Comparison of ENCODE assay signal across 8 cellular contexts in the genomic region with DNA sequence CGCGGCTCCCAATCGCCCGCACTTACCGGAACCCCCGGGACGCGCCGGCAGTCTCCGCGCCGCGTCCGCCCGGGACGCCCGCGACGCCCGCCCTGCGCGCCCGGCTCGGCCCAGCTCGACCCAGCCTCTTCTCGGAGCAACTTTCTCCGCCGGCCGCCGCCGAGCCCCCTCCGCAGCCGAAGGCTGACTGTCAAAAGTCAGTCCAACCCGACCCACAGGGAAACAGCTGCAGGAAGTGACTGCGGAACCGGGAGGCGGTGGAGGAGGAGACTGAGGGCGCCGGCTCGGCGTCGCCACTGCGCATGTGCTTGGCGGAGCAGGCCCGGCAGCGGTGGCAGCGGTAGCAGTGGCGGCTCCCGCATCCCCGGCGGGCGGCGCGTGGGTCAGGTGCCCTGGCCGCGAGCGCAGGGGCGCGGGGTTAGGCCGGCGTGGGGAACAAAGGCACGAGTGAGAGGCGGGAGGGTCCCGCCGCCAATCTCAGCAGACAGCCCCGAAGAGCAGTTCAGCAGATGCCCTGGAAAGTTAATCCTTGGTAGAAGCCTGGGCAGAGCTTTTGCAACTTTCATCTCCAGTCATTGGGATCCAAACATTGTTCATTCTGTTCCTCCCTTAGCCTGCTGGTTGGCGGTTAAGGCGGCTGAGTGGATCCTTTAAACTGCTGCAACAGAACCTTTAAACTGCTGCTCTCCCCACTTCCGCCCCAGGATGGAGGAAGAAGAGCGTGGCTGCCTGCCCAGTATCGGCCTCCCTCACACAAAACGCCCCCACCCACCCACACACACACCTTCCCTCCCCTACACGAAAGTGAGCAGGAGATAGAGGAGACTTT. TPM values are rescaled to one million over a fixed set of nuclear protein-coding genes. Genes with fewer than 3 reads are reported as not detected.
A peak's percentile ranks its signal among the peaks of the same experiment; 100 is the strongest.
DNase-seq lines count a peak whose midpoint lies in the region; ATAC-seq, FAIRE-seq and TF ChIP-seq lines count a peak whose summit lies in the region.

A gene with protein sequence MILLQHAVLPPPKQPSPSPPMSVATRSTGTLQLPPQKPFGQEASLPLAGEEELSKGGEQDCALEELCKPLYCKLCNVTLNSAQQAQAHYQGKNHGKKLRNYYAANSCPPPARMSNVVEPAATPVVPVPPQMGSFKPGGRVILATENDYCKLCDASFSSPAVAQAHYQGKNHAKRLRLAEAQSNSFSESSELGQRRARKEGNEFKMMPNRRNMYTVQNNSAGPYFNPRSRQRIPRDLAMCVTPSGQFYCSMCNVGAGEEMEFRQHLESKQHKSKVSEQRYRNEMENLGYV (minus strand): TSS at position 241 of the 829 bp plus-strand sequence. CDS start 4,057 bp downstream, outside the sequence.

- H3K4me1 ChIP-seq in keratinocyte (ENCODE audit: control insufficient read depth, extremely low read depth, insufficient read depth, low read length) = peaks cover 21% of the 10 kb centered on the region

- H3K27ac Mint-ChIP-seq in activated B cell treated with CpG ODN at 0.5 μM for 24 hours = peak within 1 kb of the TSS; percentile 91

- peaks cover 60% of the 10 kb centered on the region for H3K4me1 Mint-ChIP-seq in activated B cell treated with CpG ODN at 0.5 μM for 24 hours

- H4K20me1 ChIP-seq in keratinocyte (ENCODE audit: control insufficient read depth, extremely low read depth, insufficient read depth, low read length) = no peaks in the 10 kb centered on the region

- H3K36me3 Mint-ChIP-seq in activated B cell treated with CpG ODN at 0.5 μM for 24 hours (ENCODE audit: low read depth) = peaks cover 14% of the 10 kb centered on the region

- dilution Hi-C loops in keratinocyte (cut with MboI; ENCODE audit: extremely low pct_ligation_motif_present, low sequenced_read_pairs) = no loop called here

- TF ChIP-seq CTCF in AG04449 (IDR thresholded peaks at IDR 0.05; ENCODE audit: insufficient read depth, low read length, missing control alignments) (no peak), activated B cell treated with CpG ODN at 0.5 μM for 24 hours (IDR thresholded peaks at IDR 0.05) (no peak), keratinocyte (optimal IDR thresholded peaks at IDR 0.05 in 1 of 3, IDR thresholded peaks at IDR 0.05 in 1 of 3, conservative IDR thresholded peaks at IDR 0.05 in 1 of 3; ENCODE audit: extremely low read depth in 1 of 3, insufficient read depth in 2 of 3, low read length in 3 of 3) (no peak)

- no peaks in the 10 kb centered on the region for H3K9me3 Mint-ChIP-seq in activated B cell treated with CpG ODN at 0.5 μM for 24 hours

- H3K36me3 ChIP-seq in keratinocyte (ENCODE audit: control insufficient read depth in 2 of 2, extremely low read depth in 1 of 2, insufficient read depth in 2 of 2, low read length in 2 of 2) = peaks cover 2 to 14% of the 10 kb centered on the region in 2 experiments

- H3K27me3 Mint-ChIP-seq in activated B cell treated with CpG ODN at 0.5 μM for 24 hours = no peaks in the 10 kb centered on the region

- peaks cover 44% of the 10 kb centered on the region for H3K79me2 ChIP-seq in keratinocyte (ENCODE audit: control insufficient read depth, insufficient read depth, low read length)

- H3K27ac ChIP-seq in caudate nucleus (ENCODE audit: low read depth, low read length) = peak within 1 kb of the TSS; percentile 87
- peak within 1 kb of the TSS; percentile 75 for H3K27ac ChIP-seq in keratinocyte (ENCODE audit: control insufficient read depth, insufficient read depth, low read length)

- H3K4me3 ChIP-seq in AG04449 (ENCODE audit: low read depth, low read length) (peak within 1 kb of the TSS; percentile 92), keratinocyte (ENCODE audit: control insufficient read depth in 2 of 3, extremely low read depth in 1 of 3, insufficient read depth in 2 of 3, low read depth in 1 of 3, low read length in 3 of 3) (peak within 1 kb of the TSS; percentile 60 to 95 (median 93))

- intact Hi-C loops in activated B cell treated with CpG ODN at 0.5 μM for 24 hours (cut with micrococcal nuclease) = loop anchor here (1.0 to 10.0 kb wide), 9 partner anchors 25 to 637 kb away; a partner anchor contains a TSS

- peak; percentile 68 for ATAC-seq in GM18873 (IDR thresholded peaks at IDR 0.05; ENCODE audit: low FRiP score, unreplicated experiment)
- ATAC-seq in HG03135 (IDR thresholded peaks at IDR 0.05; ENCODE audit: unreplicated experiment) = peak; percentile 62
- ATAC-seq in activated B cell treated with CpG ODN at 0.5 μM for 24 hours (ENCODE audit: low read depth) = peak; percentile 74

- POLR2A ChIA-PET in AG04449 (lab: Yijun Ruan, JAX) = interaction anchor here (0.9 to 1.3 kb wide), 4 partner anchors 10 to 253 kb away, joined by 3 to 4 read pairs (median 3); no protein-coding TSS in a partner anchor
- POLR2A ChIA-PET in activated B cell treated with CpG ODN at 0.5 μM for 24 hours (lab: Charles Lee) = interaction anchor here (0.6 to 3.5 kb wide), 13 partner anchors 12 to 491 kb away, joined by 3 to 58 read pairs (median 5); a partner anchor contains a TSS

- H3K9me1 ChIP-seq in keratinocyte (ENCODE audit: control insufficient read depth, extremely low read depth, insufficient read depth, low read length) = no peaks in the 10 kb centered on the region

- H2AFZ ChIP-seq in keratinocyte (ENCODE audit: control insufficient read depth, low read length) = peak within 1 kb of the TSS; percentile 75

- no peak for FAIRE-seq in keratinocyte (lab: Jason Lieb, UNC)

- CTCF ChIA-PET in AG04449 (lab: Yijun Ruan, JAX) = interaction anchor here (0.8 to 6.5 kb wide), 8 partner anchors 12 to 249 kb away, joined by 3 to 76 read pairs (median 12); no protein-coding TSS in a partner anchor
- CTCF ChIA-PET in activated B cell treated with CpG ODN at 0.5 μM for 24 hours (lab: Charles Lee) = interaction anchor here (1.5 to 4.9 kb wide), 6 partner anchors 25 to 249 kb away, joined by 3 to 18 read pairs (median 10); no protein-coding TSS in a partner anchor

- peak within 1 kb of the TSS; percentile 84 for H3K9ac ChIP-seq in keratinocyte (ENCODE audit: control insufficient read depth, extremely low read depth, insufficient read depth, low read length)

- no peaks in the 10 kb centered on the region for H3K27me3 ChIP-seq in keratinocyte (ENCODE audit: control insufficient read depth, extremely low read depth, insufficient read depth, low read length)

- peak within 1 kb of the TSS; percentile 96 for H3K4me3 Mint-ChIP-seq in activated B cell treated with CpG ODN at 0.5 μM for 24 hours

- H3K4me2 ChIP-seq in keratinocyte (ENCODE audit: control insufficient read depth, extremely low read depth, insufficient read depth, low read depth, low read length) = peak within 1 kb of the TSS; percentile 96

- no peaks in the 10 kb centered on the region for H3K9me3 ChIP-seq in keratinocyte (ENCODE audit: control insufficient read depth, low read depth, low read length)

- DNase-seq in AG04449 (ENCODE audit: low read depth, low spot score) (no peak), NCI-H2227 (lab: John Stamatoyannopoulos, UW; ENCODE audit: unreplicated experiment) (peak; percentile 86), activated B cell treated with CpG ODN at 0.5 μM for 24 hours (peak; percentile 82), caudate nucleus (lab: John Stamatoyannopoulos, UW) (peak; percentile 38 to 93 (median 82)), keratinocyte (ENCODE audit: low read depth, low spot score) (no peak)
- DNase-seq in stimulated activated CD4-positive, alpha-beta T cell treated with anti-CD3 and anti-CD28 coated beads, Interleukin-15, amount 100 ng/mL, for 1 hour (ENCODE audit: low read depth in 1 of 2, low spot score in 1 of 2) = peak; percentile 63 to 78

RNA-seq across cellular contexts. Expression of the gene that starts here (rescaled TPM):
- total RNA-seq in activated B cell treated with CpG ODN at 0.5 μM for 24 hours = 29.8 and 32.0 TPM in 2 replicates
- 14.7 to 16.6 TPM (median 15.5 TPM) in 3 replicates for polyA plus RNA-seq in keratinocyte
- 8.2 TPM for polyA plus RNA-seq in keratinocyte (2011; ENCODE audit: low read depth)
- polyA plus RNA-seq in keratinocyte (2011; cell fraction: cytosol; rRNA removed) = 13.0 and 19.0 TPM in 2 replicates
- 13.9 and 17.5 TPM in 2 replicates for polyA plus RNA-seq in keratinocyte (2011; cell fraction: nucleus; rRNA removed)
- polyA plus RNA-seq in keratinocyte (2012; ENCODE audit: low replicate concordance) = 12.2 and 14.1 TPM in 2 replicates
- 36.1 to 88.3 TPM (median 49.2 TPM) in 3 replicates for polyA minus RNA-seq in keratinocyte
- polyA minus RNA-seq in keratinocyte (2011; cell fraction: cytosol; rRNA and poly(A)+ RNA removed) = 47.8 TPM
- polyA minus RNA-seq in keratinocyte (2011; cell fraction: nucleus; rRNA and poly(A)+ RNA removed) = 30.5 and 51.4 TPM in 2 replicates

Comparison
In these comparisons a context has a peak if more than half of its experiments do, and no peak if none do; other contexts are left out.
1. DNase-seq: peak in NCI-H2227 (single experiment), activated B cell treated with CpG ODN at 0.5 μM for 24 hours (single experiment), caudate nucleus (61 of 61) and stimulated activated CD4-positive, alpha-beta T cell treated with anti-CD3 and anti-CD28 coated beads, Interleukin-15, amount 100 ng/mL, for 1 hour (2 of 2); none in AG04449 (single experiment) and keratinocyte (single experiment).
2. Peak in every context shown above with its lines, with median percentiles within 50 percentile points of each other: ATAC-seq.